In genomic region chr7:311796-312195, GRCh38 we compare ENCODE assay signal across 17 cellular contexts. TPM values are rescaled to one million over a fixed set of nuclear protein-coding genes. Genes with fewer than 3 reads are reported as not detected.
"Had no signal": no experiment of that assay in that cellular context is flagged by ENCODE, and none has a peak within 500 bp of the region (broad histone marks: within the 10 kb centered on the region; RNA-seq: fewer than 3 reads in every experiment).

No MANE protein-coding gene starts in this region.

- H3K4me3 ChIP-seq: lung, neural progenitor cell, ovary, tibial nerve had no signal

- H3K4me1 Mint-ChIP-seq: activated naive CD8-positive, alpha-beta T cell treated with anti-CD3 and anti-CD28 coated beads for 36 hours; naive B cell; neural progenitor cell; stimulated activated memory B cell treated with anti-CD40 and anti-IgM and Interleukin-4, amounts not matched to agents 10 μg/mL and 1 μg/mL and 100 μg/mL, for 72 hours; WTC11 had no signal

- H3K27ac Mint-ChIP-seq: activated naive CD8-positive, alpha-beta T cell treated with anti-CD3 and anti-CD28 coated beads for 36 hours; stimulated activated memory B cell treated with anti-CD40 and anti-IgM and Interleukin-4, amounts not matched to agents 10 μg/mL and 1 μg/mL and 100 μg/mL, for 72 hours; WTC11 had no signal

- DNase-seq: activated CD4-positive, alpha-beta T cell treated with anti-CD3 and anti-CD28 coated beads for 4 hours; activated CD8-positive, alpha-beta memory T cell treated with anti-CD3 and anti-CD28 coated beads for 24 hours; activated naive CD8-positive, alpha-beta T cell treated with anti-CD3 and anti-CD28 coated beads for 36 hours; brain microvascular endothelial cell; hippocampal formation; kidney glomerular epithelial cell; naive B cell; T-helper 2 cell had no signal

- H3K27ac ChIP-seq: brain microvascular endothelial cell, neural progenitor cell, ovary, tibial nerve had no signal

- H3K36me3 Mint-ChIP-seq: activated naive CD8-positive, alpha-beta T cell treated with anti-CD3 and anti-CD28 coated beads for 36 hours; neural progenitor cell; stimulated activated memory B cell treated with anti-CD40 and anti-IgM and Interleukin-4, amounts not matched to agents 10 μg/mL and 1 μg/mL and 100 μg/mL, for 72 hours had no signal

- ATAC-seq: stimulated activated memory B cell treated with anti-CD40 and anti-IgM and Interleukin-4, amounts not matched to agents 10 μg/mL and 1 μg/mL and 100 μg/mL, for 72 hours; WTC11 had no signal

- H3K9me3 ChIP-seq: ovary had no signal

- H3K4me1 ChIP-seq: neural progenitor cell, tibial nerve had no signal

- H3K27me3 ChIP-seq: ovary had no signal

- H3K4me3 Mint-ChIP-seq: activated naive CD8-positive, alpha-beta T cell treated with anti-CD3 and anti-CD28 coated beads for 36 hours; naive B cell; neural progenitor cell; stimulated activated memory B cell treated with anti-CD40 and anti-IgM and Interleukin-4, amounts not matched to agents 10 μg/mL and 1 μg/mL and 100 μg/mL, for 72 hours; WTC11 had no signal

- H3K36me3 ChIP-seq: brain microvascular endothelial cell, neural progenitor cell, ovary, tibial nerve had no signal

RNA-seq across cellular contexts. Expression of gene FOXL3, which starts 21.8 kb away (rescaled TPM):
- total RNA-seq: activated naive CD8-positive, alpha-beta T cell treated with anti-CD3 and anti-CD28 coated beads for 36 hours; dermis microvascular lymphatic vessel endothelial cell; lung; mononuclear cell; ovary; tibial nerve; WTC11 had no signal
- polyA plus RNA-seq: esophagus, lung, ovary had no signal
